In the genomic region with DNA sequence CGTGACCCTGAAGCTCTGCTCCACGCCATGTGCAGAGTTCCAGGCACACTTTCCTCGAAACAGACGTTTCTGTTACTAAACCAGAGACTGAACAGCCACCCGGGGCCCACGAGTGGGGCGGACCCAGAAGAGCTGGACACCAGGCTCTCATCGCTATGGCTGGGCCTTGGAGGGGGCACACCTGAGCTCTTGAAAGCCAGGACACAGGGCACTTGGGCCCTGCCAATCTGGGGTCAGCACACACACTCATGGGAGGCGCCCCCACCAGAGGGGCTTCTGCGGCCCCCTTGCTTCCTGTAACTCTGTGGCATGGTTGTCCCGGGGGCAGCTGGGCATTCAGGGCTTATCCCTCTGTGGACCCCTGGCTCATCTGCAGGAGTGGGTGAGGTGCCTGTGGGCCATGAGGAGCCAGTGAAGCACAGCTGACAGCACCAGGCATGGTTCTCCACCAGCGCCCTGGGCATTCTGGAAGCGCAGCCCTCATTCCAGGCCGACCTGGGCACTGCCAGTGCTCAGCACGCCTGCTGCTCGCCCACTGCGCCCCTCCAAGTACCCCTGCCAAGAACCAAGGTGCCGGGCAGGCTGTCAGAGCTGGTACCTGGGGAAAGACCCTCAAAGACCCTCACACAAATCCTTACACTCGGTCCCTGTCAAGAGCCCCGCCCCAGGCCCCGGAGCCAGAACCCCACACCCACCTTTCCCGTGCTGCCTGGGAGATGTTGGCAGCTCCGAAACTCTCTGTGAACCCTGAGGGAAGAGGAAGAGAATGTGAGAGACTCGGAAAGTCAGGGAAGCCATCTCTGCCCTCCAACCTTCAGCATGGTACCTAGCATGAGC, we compare ENCODE assay signal across 22 cellular contexts.
A peak's percentile ranks its signal among the peaks of the same experiment; 100 is the strongest.
DNase-seq lines count a peak whose midpoint lies in the region; ATAC-seq, FAIRE-seq and TF ChIP-seq lines count a peak whose summit lies in the region.
"Had no signal": no experiment of that assay in that cellular context is flagged by ENCODE, and none has a peak within 500 bp of the region (broad histone marks: within the 10 kb centered on the region; RNA-seq: fewer than 3 reads in every experiment).

No MANE protein-coding gene starts in this region.

- no peak for TF ChIP-seq CTCF in activated CD8-positive, alpha-beta T cell treated with anti-CD3 and anti-CD28 coated beads for 36 hours (IDR thresholded peaks at IDR 0.05)
- TF ChIP-seq CTCF in keratinocyte (optimal IDR thresholded peaks at IDR 0.05 in 1 of 3, IDR thresholded peaks at IDR 0.05 in 1 of 3, conservative IDR thresholded peaks at IDR 0.05 in 1 of 3; ENCODE audit: extremely low read depth in 1 of 3, insufficient read depth in 2 of 3, low read length in 3 of 3) = no peak
- TF ChIP-seq CTCF in spleen (IDR thresholded peaks at IDR 0.05 in 8 of 11, conservative IDR thresholded peaks at IDR 0.05 in 3 of 11) = no peak
- no peak for TF ChIP-seq CTCF in endodermal cell (conservative IDR thresholded peaks at IDR 0.05)

- dilution Hi-C loops in keratinocyte (cut with MboI; ENCODE audit: extremely low pct_ligation_motif_present, low sequenced_read_pairs) = no loop called here

- no peaks in the 10 kb centered on the region for H3K9me3 ChIP-seq in keratinocyte (ENCODE audit: control insufficient read depth, low read depth, low read length)
- no peaks in the 10 kb centered on the region for H3K9me3 ChIP-seq in spleen
- H3K9me3 ChIP-seq in endodermal cell (ENCODE audit: control insufficient read depth, low read length) = peaks cover 12% of the 10 kb centered on the region
- H3K9me3 ChIP-seq: heart right ventricle, pancreas, testis had no signal

- peak overlapping the region; percentile 93 for H3K27ac Mint-ChIP-seq in activated CD8-positive, alpha-beta T cell treated with anti-CD3 and anti-CD28 coated beads for 36 hours
- no peak overlapping the region for H3K27ac Mint-ChIP-seq in endodermal cell
- H3K27ac Mint-ChIP-seq: WTC11 had no signal

- WGBS in spleen, 5 donors = 92 to 95% (median 93%) methylated on average over 16 to 24 of the region's 24 CpGs
- 89 to 94% methylated on average over 11 to 24 of the region's 24 CpGs for WGBS in endodermal cell (ENCODE audit: insufficient coverage in 1 of 2, insufficient read length in 1 of 2), 2 experiments

- intact Hi-C loops in activated CD8-positive, alpha-beta T cell treated with anti-CD3 and anti-CD28 coated beads for 36 hours (cut with micrococcal nuclease) = no loop called here
- intact Hi-C loops in spleen (cut with DNase I; ENCODE audit: low total_unique reads) (no loop called here), cardiac septum (cut with DNase I) (no loop called here)

- H3K4me1 ChIP-seq in keratinocyte (ENCODE audit: control insufficient read depth, extremely low read depth, insufficient read depth, low read length) (peaks cover 41% of the 10 kb centered on the region), spleen (peaks cover 0 to 46% (median 14%) of the 10 kb centered on the region in 6 donors), endodermal cell (ENCODE audit: control insufficient read depth, insufficient read depth, low read length) (no peaks in the 10 kb centered on the region)
- H3K4me1 ChIP-seq: pancreas had no signal

- H3K36me3 ChIP-seq in keratinocyte (ENCODE audit: control insufficient read depth in 2 of 2, extremely low read depth in 1 of 2, insufficient read depth in 2 of 2, low read length in 2 of 2) = peaks cover 22 to 36% of the 10 kb centered on the region in 2 experiments
- peaks cover 0 to 93% (median 74%) of the 10 kb centered on the region in 6 donors for H3K36me3 ChIP-seq in spleen
- peaks cover 78% of the 10 kb centered on the region for H3K36me3 ChIP-seq in endodermal cell (ENCODE audit: control insufficient read depth, insufficient read depth, low read length)

- H3K9me3 Mint-ChIP-seq in activated T-cell treated with anti-CD3 and anti-CD28 coated beads, Interleukin-2, amount 50 U/mL, for 4 hours = no peaks in the 10 kb centered on the region
- no peaks in the 10 kb centered on the region for H3K9me3 Mint-ChIP-seq in activated CD8-positive, alpha-beta T cell treated with anti-CD3 and anti-CD28 coated beads for 36 hours
- H3K9me3 Mint-ChIP-seq in endodermal cell = no peaks in the 10 kb centered on the region
- H3K9me3 Mint-ChIP-seq: WTC11 had no signal

- POLR2A ChIA-PET in activated CD8-positive, alpha-beta T cell treated with anti-CD3 and anti-CD28 coated beads for 36 hours (lab: Charles Lee) = interaction anchor here (0.7 to 4.0 kb wide), 12 partner anchors 9 to 291 kb away, joined by 3 to 37 read pairs (median 4); partner anchors contain the start of gene IL21R

- no peaks in the 10 kb centered on the region for H4K20me1 ChIP-seq in keratinocyte (ENCODE audit: control insufficient read depth, extremely low read depth, insufficient read depth, low read length)

- TF ChIP-seq POLR2A in spleen (IDR thresholded peaks at IDR 0.05) = no peak

- no peak for FAIRE-seq in keratinocyte (lab: Jason Lieb, UNC)
- FAIRE-seq: endothelial cell of umbilical vein, GM12878, pancreas had no signal

- H3K79me2 ChIP-seq in keratinocyte (ENCODE audit: control insufficient read depth, insufficient read depth, low read length) = no peaks in the 10 kb centered on the region

- H3K27me3 ChIP-seq in keratinocyte (ENCODE audit: control insufficient read depth, extremely low read depth, insufficient read depth, low read length) (no peaks in the 10 kb centered on the region), spleen (replicated peaks in 1 of 7) (no peaks in the 10 kb centered on the region), endodermal cell (ENCODE audit: control insufficient read depth, insufficient read depth, low read length, poor library complexity, severe bottlenecking) (no peaks in the 10 kb centered on the region)
- H3K27me3 ChIP-seq: brain microvascular endothelial cell, heart right ventricle, pancreas, testis had no signal

- H3K4me2 ChIP-seq in keratinocyte (ENCODE audit: control insufficient read depth, extremely low read depth, insufficient read depth, low read depth, low read length) = peak overlapping the region; percentile 27

- no peak overlapping the region for H3K9ac ChIP-seq in keratinocyte (ENCODE audit: control insufficient read depth, extremely low read depth, insufficient read depth, low read length)
- no peak overlapping the region for H3K9ac ChIP-seq in endodermal cell (ENCODE audit: extremely low read depth, low read length, poor library complexity, severe bottlenecking)

- no peak for DNase-seq in activated T-cell treated with anti-CD3 and anti-CD28 coated beads, Interleukin-2, amount 50 U/mL, for 4 hours
- DNase-seq in activated T-cell treated with anti-CD3 and anti-CD28 coated beads, Interleukin-2, amount 50 U/mL, for 48 hours = no peak
- no peak for DNase-seq in activated CD8-positive, alpha-beta T cell treated with anti-CD3 and anti-CD28 coated beads for 36 hours
- DNase-seq in keratinocyte (ENCODE audit: low read depth, low spot score) (no peak), spleen (peak; percentile 68), endodermal cell (no peak), cardiac septum (ENCODE audit: low spot score) (no peak), islet precursor cell (no peak)
- DNase-seq: brain microvascular endothelial cell, cortex of kidney, GOT3, heart right ventricle, MM.1S, NCI-H146, NCI-H2171 treated with DMSO at 0.1 percent for 48 hours, NCI-H526 had no signal

- H3K4me3 ChIP-seq in keratinocyte (ENCODE audit: control insufficient read depth in 2 of 3, extremely low read depth in 1 of 3, insufficient read depth in 2 of 3, low read depth in 1 of 3, low read length in 3 of 3) = no peak overlapping the region
- H3K4me3 ChIP-seq in spleen = peak overlapping the region in 1 of 8 donors; percentile 46
- H3K4me3 ChIP-seq in endodermal cell (ENCODE audit: low read length) = no peak overlapping the region
- H3K4me3 ChIP-seq: GM12878, pancreas, SK-N-MC, testis had no signal

- ATAC-seq in activated T-cell treated with anti-CD3 and anti-CD28 coated beads, Interleukin-2, amount 50 U/mL, for 4 hours = no peak
- no peak for ATAC-seq in activated CD8-positive, alpha-beta T cell treated with anti-CD3 and anti-CD28 coated beads for 36 hours
- ATAC-seq: GM12878, pancreas, WTC11 had no signal

- H3K27ac ChIP-seq in keratinocyte (ENCODE audit: control insufficient read depth, insufficient read depth, low read length) (no peak overlapping the region), spleen (peak overlapping the region in 4 of 8 donors; percentile 62 to 84 (median 75)), endodermal cell (ENCODE audit: low read depth, low read length) (no peak overlapping the region)
- H3K27ac ChIP-seq: brain microvascular endothelial cell, pancreas, SK-N-MC, testis had no signal

- peaks cover 27% of the 10 kb centered on the region for H3K36me3 Mint-ChIP-seq in activated T-cell treated with anti-CD3 and anti-CD28 coated beads, Interleukin-2, amount 50 U/mL, for 4 hours (ENCODE audit: insufficient read depth)
- peaks cover 52% of the 10 kb centered on the region for H3K36me3 Mint-ChIP-seq in activated CD8-positive, alpha-beta T cell treated with anti-CD3 and anti-CD28 coated beads for 36 hours (ENCODE audit: low read depth)
- H3K36me3 Mint-ChIP-seq in endodermal cell (ENCODE audit: low read depth) = peaks cover 52% of the 10 kb centered on the region

- H3K9me1 ChIP-seq in keratinocyte (ENCODE audit: control insufficient read depth, extremely low read depth, insufficient read depth, low read length) = no peaks in the 10 kb centered on the region

- H3K27me3 Mint-ChIP-seq in activated T-cell treated with anti-CD3 and anti-CD28 coated beads, Interleukin-2, amount 50 U/mL, for 4 hours (ENCODE audit: low read depth) = no peaks in the 10 kb centered on the region
- no peaks in the 10 kb centered on the region for H3K27me3 Mint-ChIP-seq in activated CD8-positive, alpha-beta T cell treated with anti-CD3 and anti-CD28 coated beads for 36 hours
- H3K27me3 Mint-ChIP-seq in endodermal cell (ENCODE audit: insufficient read depth) = no peaks in the 10 kb centered on the region

- CTCF ChIA-PET in activated CD8-positive, alpha-beta T cell treated with anti-CD3 and anti-CD28 coated beads for 36 hours (lab: Charles Lee) = interaction anchor here (1.4 to 2.4 kb wide), 6 partner anchors 13 to 308 kb away, joined by 3 to 11 read pairs (median 4); no protein-coding TSS in a partner anchor

- peak overlapping the region; percentile 69 for H3K4me3 Mint-ChIP-seq in activated T-cell treated with anti-CD3 and anti-CD28 coated beads, Interleukin-2, amount 50 U/mL, for 4 hours
- peak overlapping the region; percentile 72 for H3K4me3 Mint-ChIP-seq in activated CD8-positive, alpha-beta T cell treated with anti-CD3 and anti-CD28 coated beads for 36 hours
- no peak overlapping the region for H3K4me3 Mint-ChIP-seq in endodermal cell
- H3K4me3 Mint-ChIP-seq: WTC11 had no signal

- H2AFZ ChIP-seq in keratinocyte (ENCODE audit: control insufficient read depth, low read length) = no peak overlapping the region

- H3K4me1 Mint-ChIP-seq in activated T-cell treated with anti-CD3 and anti-CD28 coated beads, Interleukin-2, amount 50 U/mL, for 4 hours (ENCODE audit: low read depth) = peaks cover 51% of the 10 kb centered on the region
- H3K4me1 Mint-ChIP-seq in activated CD8-positive, alpha-beta T cell treated with anti-CD3 and anti-CD28 coated beads for 36 hours (ENCODE audit: low read depth) = peaks cover 56% of the 10 kb centered on the region
- no peaks in the 10 kb centered on the region for H3K4me1 Mint-ChIP-seq in endodermal cell
- H3K4me1 Mint-ChIP-seq: WTC11 had no signal
